ENCODE assay signal across 8 cellular contexts in genomic region chr9:34376596-34377401, GRCh38. TPM values are rescaled to one million over a fixed set of nuclear protein-coding genes. Genes with fewer than 3 reads are reported as not detected.
DNase-seq lines count a peak whose midpoint lies in the region; ATAC-seq and TF ChIP-seq lines count a peak whose summit lies in the region.

Gene MYORG, minus strand, starts transcription at chr9:34376898. Its CDS starts 3,955 bp downstream, at chr9:34372943.

- peaks cover 43 to 53% of the 10 kb centered on the region in 2 donors for H3K4me1 ChIP-seq in duodenal mucosa (ENCODE audit: control insufficient read depth in 1 of 2, insufficient read depth in 2 of 2, low read length in 2 of 2)

- TF ChIP-seq POLR2A in lower leg skin (IDR thresholded peaks at IDR 0.05) = no peak

- WGBS in lower leg skin, 2 donors = 0 to 1% methylated on average over 38 to 45 of the region's 54 CpGs

- peaks cover 27 to 46% (median 30%) of the 10 kb centered on the region in 3 donors for H3K27me3 Mint-ChIP-seq in CD14-positive monocyte (ENCODE audit: low read depth in 3 of 3)

- peak within 1 kb of the TSS; percentile 96 for H3K9ac ChIP-seq in duodenal mucosa (ENCODE audit: low read depth in 1 of 2, low read length in 2 of 2)

- H3K36me3 ChIP-seq in duodenal mucosa (ENCODE audit: control insufficient read depth in 1 of 2, insufficient read depth in 2 of 2, low read length in 2 of 2) = peaks cover 4 to 8% of the 10 kb centered on the region in 2 donors

- H3K27ac Mint-ChIP-seq in CD14-positive monocyte = peak within 1 kb of the TSS in 6 of 7 donors; percentile 54 to 80 (median 71)

- no peaks in the 10 kb centered on the region for H3K9me3 ChIP-seq in duodenal mucosa (ENCODE audit: control insufficient read depth in 1 of 2, low read length in 2 of 2)

- H3K4me3 Mint-ChIP-seq in CD14-positive monocyte = peak within 1 kb of the TSS; percentile 89 to 94

- intact Hi-C loops in CD14-positive monocyte (cut with micrococcal nuclease) (loop anchor here (5.0 kb wide), 3 partner anchors 44 to 146 kb away; partner anchors contain the start of genes DNAI1 (in 1 of the 2), ENHO (in 1 of the 2) and FAM219A (in 1 of the 2)), lower leg skin (cut with DNase I; ENCODE audit: low total_unique reads) (loop anchor here (10.0 kb wide), 1 partner anchor 252 kb away; the partner anchor contains the start of gene DCAF12)

- ATAC-seq in GM19372 (IDR thresholded peaks at IDR 0.05; ENCODE audit: low read depth, unreplicated experiment) (peak; percentile 79), HG03521 (IDR thresholded peaks at IDR 0.05; ENCODE audit: unreplicated experiment) (peak; percentile 77)

- DNase-seq in CD14-positive monocyte (ENCODE audit: low spot score) (peak; percentile 64), NCI-H748 treated with DMSO at 0.1 percent for 48 hours (lab: John Stamatoyannopoulos, UW) (peak; percentile 98), lower leg skin (ENCODE audit: low spot score in 2 of 2) (peak; percentile 91 to 98)
- peak; percentile 96 for DNase-seq in activated CD4-positive, alpha-beta T cell treated with anti-CD3 and anti-CD28 coated beads, Interleukin-2, amount 50 U/mL, for 4 hours
- DNase-seq in stimulated activated CD4-positive, alpha-beta T cell treated with anti-CD3 and anti-CD28 coated beads, Interleukin-4, amount 100 ng/mL, for 48 hours (ENCODE audit: low read depth in 2 of 2) = peak; percentile 93 to 97

- H3K27me3 ChIP-seq in duodenal mucosa (ENCODE audit: control insufficient read depth in 1 of 2, insufficient read depth in 2 of 2, low read length in 2 of 2) = no peaks in the 10 kb centered on the region

- H3K4me3 ChIP-seq in duodenal mucosa (ENCODE audit: low read depth in 1 of 2, low read length in 2 of 2) (peak within 1 kb of the TSS; percentile 81 to 83), lower leg skin (ENCODE audit: low read depth, poor library complexity, severe bottlenecking) (peak within 1 kb of the TSS; percentile 51)

- H3K36me3 Mint-ChIP-seq in CD14-positive monocyte = peaks cover 0 to 6% of the 10 kb centered on the region in 2 donors

- peaks cover 39% of the 10 kb centered on the region for H3K4me1 Mint-ChIP-seq in CD14-positive monocyte

- peaks cover 2 to 8% (median 6%) of the 10 kb centered on the region in 7 donors for H3K9me3 Mint-ChIP-seq in CD14-positive monocyte

- TF ChIP-seq CTCF in CD14-positive monocyte (IDR thresholded peaks at IDR 0.05) (no peak), lower leg skin (IDR thresholded peaks at IDR 0.05) (no peak)

- H3K27ac ChIP-seq in duodenal mucosa (ENCODE audit: low read depth, low read length) = peak within 1 kb of the TSS; percentile 86

RNA-seq across cellular contexts. Expression of gene MYORG, which starts in this region (rescaled TPM):
- under 1 TPM in 1 of 2 donors, not detected in 1; 0.05 TPM for polyA plus RNA-seq in CD14-positive monocyte
- total RNA-seq in lower leg skin = 10 to 100 TPM in 1 of 4 donors, 1 to 10 TPM in 3; 4.3 to 13.6 (median 6.1) TPM

Comparison
In these comparisons a context has a peak if more than half of its experiments do, and no peak if none do; other contexts are left out.
1. Peak in every context shown above with its lines: DNase-seq, ATAC-seq, H3K4me3 ChIP-seq and H3K27ac ChIP-seq.
2. Peak in DNase-seq in CD14-positive monocyte; RNA of the gene not detected or under 1 TPM.